In genomic region chrX:155745792-155746191, GRCh38 we compare ENCODE assay signal across 11 cellular contexts.
DNase-seq lines count a peak whose midpoint lies in the region; ATAC-seq, FAIRE-seq and TF ChIP-seq lines count a peak whose summit lies in the region.
"Had no signal": no experiment of that assay in that cellular context is flagged by ENCODE, and none has a peak within 500 bp of the region (broad histone marks: within the 10 kb centered on the region; RNA-seq: fewer than 3 reads in every experiment).

No MANE protein-coding gene starts in this region.

- no peaks in the 10 kb centered on the region for H3K4me1 Mint-ChIP-seq in activated T-helper 17 cell treated with anti-CD3 and anti-CD28 coated beads, Interleukin-2, amount 50 U/mL, for 72 hours
- H3K4me1 Mint-ChIP-seq: neural progenitor cell had no signal

- H3K4me3 Mint-ChIP-seq in activated T-helper 17 cell treated with anti-CD3 and anti-CD28 coated beads, Interleukin-2, amount 50 U/mL, for 72 hours = no peak overlapping the region
- H3K4me3 Mint-ChIP-seq: activated CD8-positive, alpha-beta T cell treated with anti-CD3 and anti-CD28 coated beads, Interleukin-2, amount 10 ng/mL, durations not matched to agents 7 days and 5 days; neural progenitor cell had no signal

- no peaks in the 10 kb centered on the region for H3F3A ChIP-seq in PC-3 (ENCODE audit: low read length, unreplicated experiment)

- H3K27ac ChIP-seq in HepG2 (ENCODE audit: extremely low read length, insufficient read depth, low read length) (no peak overlapping the region), right lobe of liver (no peak overlapping the region), PC-3 (ENCODE audit: low read length) (no peak overlapping the region)
- H3K27ac ChIP-seq: neural progenitor cell had no signal

- TF ChIP-seq RAD21 in HepG2 (CRISPR knock-in tag; IDR thresholded peaks at IDR 0.05) = no peak

- H3K27me3 ChIP-seq in HepG2 (ENCODE audit: control insufficient read depth in 1 of 2, insufficient read depth in 2 of 2, low read length in 2 of 2) (no peaks in the 10 kb centered on the region), right lobe of liver (no peaks in the 10 kb centered on the region), PC-3 (ENCODE audit: low read length) (no peaks in the 10 kb centered on the region)
- H3K27me3 ChIP-seq: neural progenitor cell had no signal

- no peaks in the 10 kb centered on the region for H4K20me1 ChIP-seq in HepG2 (ENCODE audit: insufficient read depth, low read length)
- no peaks in the 10 kb centered on the region for H4K20me1 ChIP-seq in PC-3 (ENCODE audit: low read length)

- no peaks in the 10 kb centered on the region for H3K4me1 ChIP-seq in HepG2 (ENCODE audit: insufficient read depth, low read length)
- peaks cover 0 to 2% (median 0%) of the 10 kb centered on the region in 4 donors for H3K4me1 ChIP-seq in right lobe of liver
- no peaks in the 10 kb centered on the region for H3K4me1 ChIP-seq in PC-3 (ENCODE audit: insufficient read depth, low read length)
- H3K4me1 ChIP-seq: neural progenitor cell had no signal

- 0% methylated on average over 2 of the region's 2 CpGs for WGBS in HepG2 (ENCODE audit: low lambda C conversion rate)
- WGBS in right lobe of liver (ENCODE audit: insufficient coverage, low coverage, low lambda C conversion rate, missing lambda C conversion rate) = 6% methylated on average over 2 of the region's 2 CpGs

- no peak overlapping the region for H3K4me2 ChIP-seq in HepG2 (ENCODE audit: low read depth, low read length)
- no peak overlapping the region for H3K4me2 ChIP-seq in PC-3 (ENCODE audit: low read length)
- H3K4me2 ChIP-seq: neural progenitor cell had no signal

- TF ChIP-seq CTCF in HepG2 (CRISPR knock-in tag; IDR thresholded peaks at IDR 0.05) (no peak), right lobe of liver (IDR thresholded peaks at IDR 0.05) (no peak), PC-3 (conservative IDR thresholded peaks at IDR 0.05; ENCODE audit: low read depth, low read length) (no peak), fibroblast of pulmonary artery (IDR thresholded peaks at IDR 0.05; ENCODE audit: low read length, missing control alignments) (no peak)

- no peaks in the 10 kb centered on the region for H3K9me2 ChIP-seq in PC-3 (replicated peaks; ENCODE audit: low read length)

- peaks cover 4% of the 10 kb centered on the region for H3K27me3 Mint-ChIP-seq in activated T-helper 17 cell treated with anti-CD3 and anti-CD28 coated beads, Interleukin-2, amount 50 U/mL, for 72 hours

- TF ChIP-seq EP300 in HepG2 (IDR thresholded peaks at IDR 0.05; ENCODE audit: low read depth in 2 of 2, low read length in 2 of 2) = no peak
- no peak for TF ChIP-seq EP300 in HepG2 (CRISPR knock-in tag; IDR thresholded peaks at IDR 0.05; ENCODE audit: borderline replicate concordance)

- H3K36me3 ChIP-seq in HepG2 (replicated peaks in 1 of 2; ENCODE audit: control insufficient read depth in 1 of 2, insufficient read depth in 2 of 2, low read length in 2 of 2) = no peaks in the 10 kb centered on the region
- H3K36me3 ChIP-seq in right lobe of liver = no peaks in the 10 kb centered on the region
- H3K36me3 ChIP-seq in PC-3 (ENCODE audit: low read depth, low read length) = no peaks in the 10 kb centered on the region
- H3K36me3 ChIP-seq: neural progenitor cell had no signal

- intact Hi-C loops in HepG2 (cut with micrococcal nuclease; ENCODE audit: unreplicated experiment) (no loop called here), right lobe of liver (cut with DNase I) (no loop called here), PC-3 (cut with micrococcal nuclease) (no loop called here)

- no peak for FAIRE-seq in HepG2 (lab: Jason Lieb, UNC)

- no peak overlapping the region for H3K27ac Mint-ChIP-seq in activated T-helper 17 cell treated with anti-CD3 and anti-CD28 coated beads, Interleukin-2, amount 50 U/mL, for 72 hours
- H3K27ac Mint-ChIP-seq: activated CD8-positive, alpha-beta T cell treated with anti-CD3 and anti-CD28 coated beads, Interleukin-2, amount 10 ng/mL, durations not matched to agents 7 days and 5 days; neural progenitor cell had no signal

- H3K9ac ChIP-seq in HepG2 (ENCODE audit: insufficient read depth, low read depth, low read length) = no peak overlapping the region
- no peak overlapping the region for H3K9ac ChIP-seq in PC-3 (ENCODE audit: low read length)
- H3K9ac ChIP-seq: neural progenitor cell had no signal

- in situ Hi-C loops in HepG2 (cut with HindIII; ENCODE audit: extremely low pct_ligation_motif_present, low pct_unique_long_range_greater_than_20kb) = no loop called here

- TF ChIP-seq POLR2A in HepG2 (IDR thresholded peaks at IDR 0.05; ENCODE audit: insufficient read depth in 1 of 2, low read depth in 2 of 2, low read length in 2 of 2) = no peak
- TF ChIP-seq POLR2A in right lobe of liver (IDR thresholded peaks at IDR 0.05) = no peak

- DNase-seq in HepG2 (ENCODE audit: low spot score) = peak; percentile 0
- DNase-seq in right lobe of liver = no peak
- DNase-seq in PC-3 = peak; percentile 46
- DNase-seq in fibroblast of pulmonary artery (ENCODE audit: low read depth) = peak; percentile 41
- no peak for DNase-seq in superior temporal gyrus (ENCODE audit: extremely low spot score)
- no peak for DNase-seq in activated CD8-positive, alpha-beta memory T cell treated with anti-CD3 and anti-CD28 coated beads for 24 hours
- DNase-seq: activated CD8-positive, alpha-beta T cell treated with anti-CD3 and anti-CD28 coated beads, Interleukin-2, amount 10 ng/mL, durations not matched to agents 7 days and 5 days; hippocampal formation had no signal

- H2AFZ ChIP-seq in HepG2 (ENCODE audit: low read length) (no peak overlapping the region), PC-3 (ENCODE audit: low read length) (no peak overlapping the region)
- H2AFZ ChIP-seq: neural progenitor cell had no signal

- peaks cover 22% of the 10 kb centered on the region for H3K9me3 Mint-ChIP-seq in activated T-helper 17 cell treated with anti-CD3 and anti-CD28 coated beads, Interleukin-2, amount 50 U/mL, for 72 hours

- CTCF ChIA-PET in HepG2 (lab: Yijun Ruan, JAX; ENCODE audit: low intra/inter-chr PET ratio, low total read pairs) (no interaction called here), PC-3 (lab: Charles Lee) (no interaction called here)

- POLR2A ChIA-PET in HepG2 (lab: Yijun Ruan, JAX) (no interaction called here), PC-3 (lab: Charles Lee; ENCODE audit: unreplicated experiment) (no interaction called here)

- no peak for ATAC-seq in HepG2
- no peak for ATAC-seq in right lobe of liver
- no peak for ATAC-seq in PC-3
- no peak for ATAC-seq in activated T-helper 17 cell treated with anti-CD3 and anti-CD28 coated beads, Interleukin-2, amount 50 U/mL, for 72 hours (replicated peaks)
- no peak for ATAC-seq in HG02870 (IDR thresholded peaks at IDR 0.05; ENCODE audit: unreplicated experiment)
- ATAC-seq: activated CD8-positive, alpha-beta T cell treated with anti-CD3 and anti-CD28 coated beads, Interleukin-2, amount 10 ng/mL, durations not matched to agents 7 days and 5 days had no signal

- no peaks in the 10 kb centered on the region for H3K79me2 ChIP-seq in HepG2 (ENCODE audit: insufficient read depth, low read length)
- H3K79me2 ChIP-seq in PC-3 (ENCODE audit: low read length) = no peaks in the 10 kb centered on the region

- H3K4me3 ChIP-seq in HepG2 (replicated peaks in 1 of 3; ENCODE audit: insufficient read depth in 1 of 3, low read depth in 2 of 3, low read length in 3 of 3) = no peak overlapping the region
- H3K4me3 ChIP-seq in right lobe of liver = no peak overlapping the region
- no peak overlapping the region for H3K4me3 ChIP-seq in PC-3 (ENCODE audit: low read length)
- no peak overlapping the region for H3K4me3 ChIP-seq in fibroblast of pulmonary artery (replicated peaks; ENCODE audit: low read depth, low read length)
- H3K4me3 ChIP-seq: neural progenitor cell had no signal

- BruUV-seq in HepG2 (replicated peaks; lab: Mats Ljungman, UMichigan) = no TSS peak
- BruUV-seq in PC-3 (replicated peaks; lab: Mats Ljungman, UMichigan) = no TSS peak

- no peaks in the 10 kb centered on the region for H3K36me3 Mint-ChIP-seq in activated T-helper 17 cell treated with anti-CD3 and anti-CD28 coated beads, Interleukin-2, amount 50 U/mL, for 72 hours (ENCODE audit: low read depth)
- H3K36me3 Mint-ChIP-seq: neural progenitor cell had no signal

- peaks cover 46% of the 10 kb centered on the region for H3K9me3 ChIP-seq in HepG2 (ENCODE audit: low read length)
- H3K9me3 ChIP-seq in right lobe of liver = no peaks in the 10 kb centered on the region
- no peaks in the 10 kb centered on the region for H3K9me3 ChIP-seq in PC-3 (ENCODE audit: low read length)

TF ChIP-seq in HepG2, 621 proteins besides CTCF, POLR2A, EP300 and RAD21:
- TF ChIP-seq PRMT3 (CRISPR knock-in tag; IDR thresholded peaks at IDR 0.05; ENCODE audit: borderline replicate concordance, low read depth) (no peak), ZNF335 (CRISPR knock-in tag; IDR thresholded peaks at IDR 0.05) (no peak), ZFP36L1 (CRISPR knock-in tag; IDR thresholded peaks at IDR 0.05) (no peak), ZNF496 (CRISPR knock-in tag; IDR thresholded peaks at IDR 0.05; ENCODE audit: insufficient replicate concordance) (no peak), NR1H2 (CRISPR knock-in tag; IDR thresholded peaks at IDR 0.05; ENCODE audit: borderline replicate concordance, low read depth) (no peak)

Comparison
In these comparisons a context has a peak if more than half of its experiments do, and no peak if none do; other contexts are left out.
1. DNase-seq: peak in HepG2 (single experiment), PC-3 (single experiment) and fibroblast of pulmonary artery (single experiment); none in right lobe of liver (0 of 3), superior temporal gyrus (single experiment) and activated CD8-positive, alpha-beta memory T cell treated with anti-CD3 and anti-CD28 coated beads for 24 hours (single experiment).